ENCODE assay signal across 9 cellular contexts in genomic region chr2:190409616-190410015, GRCh38. TPM values are rescaled to one million over a fixed set of nuclear protein-coding genes. Genes with fewer than 3 reads are reported as not detected.
DNase-seq lines count a peak whose midpoint lies in the region; ATAC-seq, FAIRE-seq and TF ChIP-seq lines count a peak whose summit lies in the region.
"Had no signal": no experiment of that assay in that cellular context is flagged by ENCODE, and none has a peak within 500 bp of the region (broad histone marks: within the 10 kb centered on the region; RNA-seq: fewer than 3 reads in every experiment).

No MANE protein-coding gene starts in this region.

- peaks cover 10% of the 10 kb centered on the region for H3F3A ChIP-seq in DOHH2 (ENCODE audit: control insufficient read depth, insufficient read depth)

- WGBS in small intestine, 3 donors, result 34 to 37% (median 36%) methylated on average over 2 of the region's 2 CpGs

- peaks cover 55% of the 10 kb centered on the region for H3K79me2 ChIP-seq in DOHH2 (ENCODE audit: control insufficient read depth, low read length)

- H3K27ac Mint-ChIP-seq in brain (peak overlapping the region in 4 of 5 experiments; percentile 51 to 97 (median 80)), nephron (no peak overlapping the region)

- H3K36me3 ChIP-seq in DOHH2 (ENCODE audit: control insufficient read depth, low read length) (0 out of 2 replicates have a peak, but pooled peaks cover 3% of the 10 kb centered on the region), small intestine (ENCODE audit: control insufficient read depth in 2 of 2, insufficient read depth in 2 of 2, low read length in 2 of 2) (no peaks in the 10 kb centered on the region)

- FAIRE-seq in H54 (lab: Jason Lieb, UNC) (no peak), small intestine (lab: Jason Lieb, UNC) (no peak)

- H3K27me3 ChIP-seq in DOHH2 (ENCODE audit: control insufficient read depth, low read length), result no peaks in the 10 kb centered on the region
- H3K27me3 ChIP-seq in small intestine (ENCODE audit: control insufficient read depth in 2 of 2, insufficient read depth in 2 of 2, low read length in 2 of 2), result no peaks in the 10 kb centered on the region

- H3K4me3 ChIP-seq in DOHH2 (ENCODE audit: low read length), result peak overlapping the region; percentile 83
- no peak overlapping the region for H3K4me3 ChIP-seq in small intestine (ENCODE audit: low read depth in 1 of 2, low read length in 2 of 2)

- no peak for ATAC-seq in HG03342 (IDR thresholded peaks at IDR 0.05; ENCODE audit: unreplicated experiment)

- H3K4me3 Mint-ChIP-seq in brain (peak overlapping the region; percentile 85 to 92 (median 87)), nephron (peak overlapping the region; percentile 79 to 90 (median 88))

- H3K9me2 ChIP-seq in DOHH2 (replicated peaks; ENCODE audit: control insufficient read depth, low read length), result no peaks in the 10 kb centered on the region

- TF ChIP-seq CTCF in DOHH2 (IDR thresholded peaks at IDR 0.05; ENCODE audit: low read depth, low read length, poor library complexity, severe bottlenecking) (no peak), brain (conservative IDR thresholded peaks at IDR 0.05) (no peak), nephron (IDR thresholded peaks at IDR 0.05; ENCODE audit: unreplicated experiment in 3 of 3) (no peak)

- H3K9me3 ChIP-seq in DOHH2 (ENCODE audit: control insufficient read depth, insufficient read depth, low read length), result 0 out of 2 replicates have a peak, but pooled peaks cover 3% of the 10 kb centered on the region
- H3K9me3 ChIP-seq in small intestine (ENCODE audit: control insufficient read depth, low read depth), result no peaks in the 10 kb centered on the region

- H3K9me3 Mint-ChIP-seq in brain (no peaks in the 10 kb centered on the region), nephron (no peaks in the 10 kb centered on the region)

- DNase-seq in KBM-7 (peak; percentile 11), NCI-H2029 (lab: John Stamatoyannopoulos, UW) (no peak), H54 (ENCODE audit: insufficient read length, low spot score) (no peak), small intestine (no peak)
- DNase-seq: foreskin melanocyte had no signal

- peak overlapping the region; percentile 86 for H3K4me2 ChIP-seq in DOHH2 (ENCODE audit: low read length)

- H3K4me1 Mint-ChIP-seq in brain (peaks cover 45% of the 10 kb centered on the region), nephron (no peaks in the 10 kb centered on the region)

- in situ Hi-C loops in KBM-7 (cut with MboI; ENCODE audit: low pct_unique_long_range_greater_than_20kb, low sequenced_read_pairs), result no loop called here

- peaks cover 18% of the 10 kb centered on the region for H3K27me3 Mint-ChIP-seq in brain
- H3K27me3 Mint-ChIP-seq in nephron (ENCODE audit: low read depth), result peaks cover 37% of the 10 kb centered on the region

- no peaks in the 10 kb centered on the region for H4K20me1 ChIP-seq in DOHH2 (ENCODE audit: control insufficient read depth, insufficient read depth, low read depth, low read length)

- H3K27ac ChIP-seq in DOHH2 (ENCODE audit: low read depth, low read length), result peak overlapping the region; percentile 65; the same call in 1 of the 2 replicates
- no peak overlapping the region for H3K27ac ChIP-seq in small intestine (ENCODE audit: low read depth in 1 of 2, low read length in 1 of 2)

- TF ChIP-seq POLR2A in H54 (IDR thresholded peaks at IDR 0.05; ENCODE audit: low read depth, low read length), result no peak

- peaks cover 47% of the 10 kb centered on the region for H3K4me1 ChIP-seq in DOHH2 (ENCODE audit: control insufficient read depth, low read length)
- peaks cover 3 to 8% of the 10 kb centered on the region in 2 donors for H3K4me1 ChIP-seq in small intestine (ENCODE audit: control insufficient read depth in 2 of 2, insufficient read depth in 1 of 2, low read depth in 1 of 2, low read length in 1 of 2)

- H3K36me3 Mint-ChIP-seq in brain, result no peaks in the 10 kb centered on the region
- H3K36me3 Mint-ChIP-seq in nephron (ENCODE audit: low read depth), result no peaks in the 10 kb centered on the region

RNA-seq across cellular contexts. Expression of gene MFSD6, which starts 1.5 kb away (rescaled TPM):
- polyA plus RNA-seq in brain (ENCODE audit: insufficient read depth, low read depth, low replicate concordance) (58.4 TPM), small intestine (10 to 100 TPM in 2 of 3 donors, 1 to 10 TPM in 1; 5.9 to 20.0 (median 10.3) TPM)

Comparison
In these comparisons a context has a peak if more than half of its experiments do, and no peak if none do; other contexts are left out.
1. H3K27ac Mint-ChIP-seq: peak in brain (4 of 5); none in nephron (0 of 3).